ENCODE assay signal across 23 cellular contexts in genomic region chr12:64603183-64603841, GRCh38. TPM values are rescaled to one million over a fixed set of nuclear protein-coding genes. Genes with fewer than 3 reads are reported as not detected.
DNase-seq lines count a peak whose midpoint lies in the region; ATAC-seq and TF ChIP-seq lines count a peak whose summit lies in the region.
"Had no signal": no experiment of that assay in that cellular context is flagged by ENCODE, and none has a peak within 500 bp of the region (broad histone marks: within the 10 kb centered on the region; RNA-seq: fewer than 3 reads in every experiment).

No MANE protein-coding gene starts in this region.

- no peak overlapping the region for H4K8ac ChIP-seq in trophoblast cell (ENCODE audit: low read depth, low read length)

- no peak overlapping the region for H3K4me3 Mint-ChIP-seq in activated naive CD4-positive, alpha-beta T cell treated with anti-CD3 and anti-CD28 coated beads, Interleukin-2, amount 50 U/mL, for 24 hours
- H3K4me3 Mint-ChIP-seq: CD14-positive monocyte, IgD-negative memory B cell had no signal

- TF ChIP-seq CTCF in VCaP (conservative IDR thresholded peaks at IDR 0.05): no peak

- H3K36me3 ChIP-seq in trophoblast cell (ENCODE audit: control insufficient read depth in 1 of 2, insufficient read depth in 2 of 2, low read length in 2 of 2): no peaks in the 10 kb centered on the region

- H3K79me2 ChIP-seq in trophoblast cell (ENCODE audit: control insufficient read depth, insufficient read depth, low read length, poor library complexity): no peaks in the 10 kb centered on the region

- H2BK120ac ChIP-seq in trophoblast cell (ENCODE audit: insufficient read depth, low read length, poor library complexity): no peak overlapping the region

- no peak overlapping the region for H3K4me2 ChIP-seq in trophoblast cell (ENCODE audit: low read length)
- H3K4me2 ChIP-seq: PC-9 had no signal

- no peak overlapping the region for H3K18ac ChIP-seq in trophoblast cell (ENCODE audit: low read length)

- H3K9me3 ChIP-seq in trophoblast cell (ENCODE audit: insufficient read depth, low read depth, low read length): no peaks in the 10 kb centered on the region

- H3K9me3 Mint-ChIP-seq in activated naive CD4-positive, alpha-beta T cell treated with anti-CD3 and anti-CD28 coated beads, Interleukin-2, amount 50 U/mL, for 24 hours: no peaks in the 10 kb centered on the region
- H3K9me3 Mint-ChIP-seq: CD14-positive monocyte, IgD-negative memory B cell had no signal

- H3K27me3 Mint-ChIP-seq in activated naive CD4-positive, alpha-beta T cell treated with anti-CD3 and anti-CD28 coated beads, Interleukin-2, amount 50 U/mL, for 24 hours: no peaks in the 10 kb centered on the region
- H3K27me3 Mint-ChIP-seq: IgD-negative memory B cell had no signal

- no peak overlapping the region for H3K4me3 ChIP-seq in trophoblast cell (ENCODE audit: low read depth, low read length)
- H3K4me3 ChIP-seq: PC-9, SK-N-MC had no signal

- no CpG with 5 or more reads among the region's 4 CpGs for WGBS in trophoblast cell (ENCODE audit: extremely low coverage, insufficient coverage, insufficient read length)

- no peak overlapping the region for H2AK5ac ChIP-seq in trophoblast cell (ENCODE audit: low read length)

- peaks cover 37% of the 10 kb centered on the region for H3K4me1 Mint-ChIP-seq in activated naive CD4-positive, alpha-beta T cell treated with anti-CD3 and anti-CD28 coated beads, Interleukin-2, amount 50 U/mL, for 24 hours

- no peak overlapping the region for H3K4ac ChIP-seq in trophoblast cell (ENCODE audit: low read depth, low read length)

- no peaks in the 10 kb centered on the region for H3K27me3 ChIP-seq in trophoblast cell (ENCODE audit: insufficient read depth, low read length)

- no peaks in the 10 kb centered on the region for H3K36me3 Mint-ChIP-seq in activated naive CD4-positive, alpha-beta T cell treated with anti-CD3 and anti-CD28 coated beads, Interleukin-2, amount 50 U/mL, for 24 hours
- H3K36me3 Mint-ChIP-seq: CD14-positive monocyte had no signal

- no peak overlapping the region for H2BK12ac ChIP-seq in trophoblast cell (ENCODE audit: low read length)

- H3K27ac Mint-ChIP-seq in activated naive CD4-positive, alpha-beta T cell treated with anti-CD3 and anti-CD28 coated beads, Interleukin-2, amount 50 U/mL, for 24 hours: peak overlapping the region; percentile 63
- H3K27ac Mint-ChIP-seq: CD14-positive monocyte, IgD-negative memory B cell had no signal

- H2AFZ ChIP-seq in trophoblast cell (ENCODE audit: insufficient read depth, low read length, poor library complexity): no peak overlapping the region
- H2AFZ ChIP-seq: PC-9 had no signal

- no peak overlapping the region for H3K14ac ChIP-seq in trophoblast cell (ENCODE audit: low read length)

- H4K91ac ChIP-seq in trophoblast cell (ENCODE audit: low read depth, low read length): no peak overlapping the region

- H4K12ac ChIP-seq in trophoblast cell (ENCODE audit: low read depth, low read length): no peak overlapping the region

- H2BK5ac ChIP-seq in trophoblast cell (ENCODE audit: low read depth, low read length, poor library complexity): no peak overlapping the region

- H3K79me1 ChIP-seq in trophoblast cell (ENCODE audit: low read length): no peaks in the 10 kb centered on the region

- H3K9ac ChIP-seq in trophoblast cell (ENCODE audit: low read length): no peak overlapping the region

- H3K23ac ChIP-seq in trophoblast cell (ENCODE audit: low read length): no peak overlapping the region

- no peak for DNase-seq in activated naive CD4-positive, alpha-beta T cell treated with Interleukin-2 at 50 U/mL for 16 hours
- DNase-seq in left lobe of liver (ENCODE audit: low spot score) (no peak), trophoblast cell (no peak), germinal center (ENCODE audit: low spot score) (no peak)
- DNase-seq: DMS53, GDM1, Karpas-422, NCI-H1092, NCI-H1436, NCI-H1930, NCI-H2227 treated with DMSO at 0.1 percent for 48 hours, NCI-H510A treated with DMSO at 0.1 percent for 48 hours, NCI-H774, PC-9, RPMI8226, SHP77, SW 1271 had no signal

- H3K4me1 ChIP-seq in trophoblast cell (ENCODE audit: control insufficient read depth in 1 of 2, insufficient read depth in 2 of 2, low read length in 2 of 2): peaks cover 0 to 2% of the 10 kb centered on the region in 2 experiments

- H3K27ac ChIP-seq in VCaP: peak overlapping the region; percentile 85; the same call in 1 of the 2 replicates
- no peak overlapping the region for H3K27ac ChIP-seq in trophoblast cell (ENCODE audit: low read depth, low read length)
- H3K27ac ChIP-seq: PC-9, SK-N-MC had no signal

- ATAC-seq in left lobe of liver (peak; percentile 89), HG02870 (IDR thresholded peaks at IDR 0.05; ENCODE audit: unreplicated experiment) (no peak)

RNA-seq across cellular contexts. Expression of gene RASSF3, which starts 7.0 kb away (rescaled TPM):
- total RNA-seq in left lobe of liver: 11.2 TPM
- 27.3 and 29.6 TPM in 2 replicates for polyA plus RNA-seq in trophoblast cell (2013)
